In genomic region chrX:19381326-19381725, GRCh38 we compare ENCODE assay signal across 1 cellular context.
TF ChIP-seq lines count a peak whose summit lies in the region.

No MANE protein-coding gene starts in this region.

TF ChIP-seq in IMR-90, 13 proteins besides CTCF, POLR2A, EP300 and RAD21:
- TF ChIP-seq CHD1 (IDR thresholded peaks at IDR 0.05; ENCODE audit: low read depth, low read length), result no peak
- no peak for TF ChIP-seq SMC3 (IDR thresholded peaks at IDR 0.05; ENCODE audit: low read depth, low read length)
- TF ChIP-seq MXI1 (IDR thresholded peaks at IDR 0.05; ENCODE audit: borderline replicate concordance, low read depth, low read length), result no peak
- no peak for TF ChIP-seq RFX5 (IDR thresholded peaks at IDR 0.05; ENCODE audit: low read depth, low read length)
- no peak for TF ChIP-seq BHLHE40 (IDR thresholded peaks at IDR 0.05; ENCODE audit: low read depth, low read length)
- no peak for TF ChIP-seq MAFK (IDR thresholded peaks at IDR 0.05; ENCODE audit: low read depth, low read length)
- TF ChIP-seq MAZ (IDR thresholded peaks at IDR 0.05; ENCODE audit: borderline replicate concordance, low read depth, low read length), result no peak
- no peak for TF ChIP-seq RCOR1 (IDR thresholded peaks at IDR 0.05; ENCODE audit: insufficient replicate concordance, low read length)
- TF ChIP-seq ELK1 (IDR thresholded peaks at IDR 0.05; ENCODE audit: borderline replicate concordance, low read depth, low read length), result no peak
- TF ChIP-seq CEBPB (IDR thresholded peaks at IDR 0.05; ENCODE audit: low read depth, low read length), result no peak
- TF ChIP-seq NFE2L2 (IDR thresholded peaks at IDR 0.05; ENCODE audit: low read depth, low read length), result no peak
- TF ChIP-seq FOS (IDR thresholded peaks at IDR 0.05; ENCODE audit: low read depth, low read length), result no peak
- TF ChIP-seq USF2 (IDR thresholded peaks at IDR 0.05; ENCODE audit: low read depth, low read length), result no peak
TF ChIP-seq in IMR-90: peak in this region for 0.
